ENCODE assay signal across 10 cellular contexts in the genomic region with DNA sequence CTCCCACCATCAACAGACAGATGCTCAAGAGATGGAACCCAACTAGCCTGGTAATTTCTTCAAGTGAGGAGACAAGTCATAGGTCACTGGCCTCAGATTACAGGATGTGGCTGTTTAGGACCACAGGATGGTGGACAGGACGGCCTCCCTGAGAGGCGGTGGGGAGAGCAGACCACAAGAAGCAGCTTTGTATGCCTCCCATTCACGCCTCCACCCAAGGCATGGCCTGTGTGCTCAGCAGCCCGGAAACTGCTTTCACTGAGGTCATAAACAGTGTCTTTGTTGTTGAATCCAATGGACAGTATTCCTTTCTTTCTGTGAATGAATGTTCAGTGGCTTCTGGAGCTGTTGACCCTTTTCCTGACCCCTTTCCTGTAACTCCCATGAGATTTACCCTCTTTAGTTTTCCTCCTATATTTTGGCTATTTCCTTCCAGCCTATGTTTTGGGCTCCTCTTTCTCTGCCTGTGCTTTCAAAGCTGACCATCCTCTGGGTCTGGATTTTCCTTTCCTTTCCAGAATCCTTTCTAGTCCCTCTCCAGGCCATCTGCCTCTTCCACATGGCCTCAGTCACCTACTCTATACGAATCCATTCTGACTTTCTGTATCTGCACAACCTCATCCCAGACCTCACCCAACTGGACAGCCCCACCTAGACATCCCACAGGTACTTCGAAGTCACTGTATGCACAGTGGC. TPM values are rescaled to one million over a fixed set of nuclear protein-coding genes. Genes with fewer than 3 reads are reported as not detected.
A peak's percentile ranks its signal among the peaks of the same experiment; 100 is the strongest.
DNase-seq lines count a peak whose midpoint lies in the region; ATAC-seq and TF ChIP-seq lines count a peak whose summit lies in the region.
"Had no signal": no experiment of that assay in that cellular context is flagged by ENCODE, and none has a peak within 500 bp of the region (broad histone marks: within the 10 kb centered on the region; RNA-seq: fewer than 3 reads in every experiment).

No MANE protein-coding gene starts in this region.

- ATAC-seq in HG03432 (IDR thresholded peaks at IDR 0.05; ENCODE audit: unreplicated experiment) (peak; percentile 53), HG03469 (IDR thresholded peaks at IDR 0.05; ENCODE audit: unreplicated experiment) (no peak)
- peak; percentile 81 for ATAC-seq in stimulated activated memory B cell treated with anti-CD40 and anti-IgM and Interleukin-4, amounts not matched to agents 10 μg/mL and 1 μg/mL and 100 μg/mL, for 72 hours

- no peaks in the 10 kb centered on the region for H3K27me3 Mint-ChIP-seq in stimulated activated memory B cell treated with anti-CD40 and anti-IgM and Interleukin-4, amounts not matched to agents 10 μg/mL and 1 μg/mL and 100 μg/mL, for 72 hours
- H3K27me3 Mint-ChIP-seq in progenitor cell of endocrine pancreas = peaks cover 14% of the 10 kb centered on the region

- H3K4me1 Mint-ChIP-seq in stimulated activated memory B cell treated with anti-CD40 and anti-IgM and Interleukin-4, amounts not matched to agents 10 μg/mL and 1 μg/mL and 100 μg/mL, for 72 hours = peaks cover 44% of the 10 kb centered on the region
- H3K4me1 Mint-ChIP-seq in progenitor cell of endocrine pancreas (ENCODE audit: low read depth) = peaks cover 4% of the 10 kb centered on the region

- peak; percentile 43 for DNase-seq in NK-92 treated with Interleukin-12 subunit alpha and Interleukin-12 subunit beta, amount 100 ng/mL, for 24 hours (lab: John Stamatoyannopoulos, UW)
- DNase-seq in NK-92 (lab: John Stamatoyannopoulos, UW; ENCODE audit: unreplicated experiment) (no peak), epidermal melanocyte (ENCODE audit: insufficient read length, low spot score) (peak; percentile 89), progenitor cell of endocrine pancreas (ENCODE audit: low spot score, unreplicated experiment) (no peak)
- no peak for DNase-seq in stimulated activated CD4-positive, alpha-beta T cell treated with anti-CD3 and anti-CD28 coated beads, Interleukin-2, amount 100 ng/mL, for 48 hours
- DNase-seq: activated gamma-delta T cell, NCI-H1417 had no signal

- TF ChIP-seq CTCF in progenitor cell of endocrine pancreas (IDR thresholded peaks at IDR 0.05; ENCODE audit: unreplicated experiment) = no peak

- no peaks in the 10 kb centered on the region for H3K9me3 Mint-ChIP-seq in stimulated activated memory B cell treated with anti-CD40 and anti-IgM and Interleukin-4, amounts not matched to agents 10 μg/mL and 1 μg/mL and 100 μg/mL, for 72 hours
- no peaks in the 10 kb centered on the region for H3K9me3 Mint-ChIP-seq in progenitor cell of endocrine pancreas (ENCODE audit: low read depth)

- H3K4me3 Mint-ChIP-seq in stimulated activated memory B cell treated with anti-CD40 and anti-IgM and Interleukin-4, amounts not matched to agents 10 μg/mL and 1 μg/mL and 100 μg/mL, for 72 hours = no peak overlapping the region
- H3K4me3 Mint-ChIP-seq in progenitor cell of endocrine pancreas (ENCODE audit: low read depth) = no peak overlapping the region

- H3K27ac Mint-ChIP-seq in stimulated activated memory B cell treated with anti-CD40 and anti-IgM and Interleukin-4, amounts not matched to agents 10 μg/mL and 1 μg/mL and 100 μg/mL, for 72 hours = peak overlapping the region; percentile 55
- no peak overlapping the region for H3K27ac Mint-ChIP-seq in progenitor cell of endocrine pancreas

- H3K36me3 Mint-ChIP-seq in stimulated activated memory B cell treated with anti-CD40 and anti-IgM and Interleukin-4, amounts not matched to agents 10 μg/mL and 1 μg/mL and 100 μg/mL, for 72 hours = peaks cover 2% of the 10 kb centered on the region
- no peaks in the 10 kb centered on the region for H3K36me3 Mint-ChIP-seq in progenitor cell of endocrine pancreas (ENCODE audit: insufficient read depth)

RNA-seq across cellular contexts. Expression of gene INPP5F, which starts 32.4 kb away (rescaled TPM):
- total RNA-seq in progenitor cell of endocrine pancreas = 46.1 and 47.0 TPM in 2 replicates

RNA-seq across cellular contexts. Expression of gene BAG3, which starts 42.2 kb away (rescaled TPM):
- 18.0 and 19.2 TPM in 2 replicates for total RNA-seq in progenitor cell of endocrine pancreas

Comparison
In these comparisons a context has a peak if more than half of its experiments do, and no peak if none do; other contexts are left out.
1. DNase-seq: peak in NK-92 treated with Interleukin-12 subunit alpha and Interleukin-12 subunit beta, amount 100 ng/mL, for 24 hours (single experiment) and epidermal melanocyte (single experiment); none in NK-92 (single experiment), stimulated activated CD4-positive, alpha-beta T cell treated with anti-CD3 and anti-CD28 coated beads, Interleukin-2, amount 100 ng/mL, for 48 hours (0 of 2) and progenitor cell of endocrine pancreas (single experiment).